Comparison of ENCODE assay signal across 26 cellular contexts in the genomic region with DNA sequence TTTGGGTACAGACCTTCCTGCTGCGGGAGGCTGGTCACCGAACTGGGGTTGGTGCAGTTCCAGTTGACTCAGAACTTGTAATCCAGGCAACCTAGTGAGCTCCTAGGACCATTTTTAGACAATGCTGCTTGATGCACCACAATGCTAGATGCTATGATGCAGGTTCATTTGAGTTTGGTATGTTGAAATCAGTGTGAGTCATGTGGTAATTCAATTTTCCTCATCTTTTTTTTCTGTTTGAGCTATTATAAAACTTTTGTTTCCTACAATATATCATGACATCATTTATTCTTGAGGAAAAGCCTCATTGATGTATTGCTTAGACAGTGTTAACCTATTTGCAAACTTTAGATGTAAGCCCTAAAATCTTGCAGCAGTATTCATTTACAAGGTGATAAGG. TPM values are rescaled to one million over a fixed set of nuclear protein-coding genes. Genes with fewer than 3 reads are reported as not detected.
A peak's percentile ranks its signal among the peaks of the same experiment; 100 is the strongest.
DNase-seq lines count a peak whose midpoint lies in the region; ATAC-seq, FAIRE-seq and TF ChIP-seq lines count a peak whose summit lies in the region.
"Had no signal": no experiment of that assay in that cellular context is flagged by ENCODE, and none has a peak within 500 bp of the region (broad histone marks: within the 10 kb centered on the region; RNA-seq: fewer than 3 reads in every experiment).

No MANE protein-coding gene starts in this region.

- CTCF ChIA-PET in HepG2 (lab: Yijun Ruan, JAX; ENCODE audit: low intra/inter-chr PET ratio, low total read pairs) = no interaction called here
- CTCF ChIA-PET in activated naive CD4-positive, alpha-beta T cell treated with anti-CD3 and anti-CD28 coated beads for 36 hours (lab: Charles Lee) = no interaction called here

- H3K4me3 ChIP-seq in HepG2 (replicated peaks in 1 of 3; ENCODE audit: insufficient read depth in 1 of 3, low read depth in 2 of 3, low read length in 3 of 3) = no peak overlapping the region
- H3K4me3 ChIP-seq in right lobe of liver = no peak overlapping the region
- no peak overlapping the region for H3K4me3 ChIP-seq in epithelial cell of esophagus (ENCODE audit: low read length)
- H3K4me3 ChIP-seq: ascending aorta, Peyer's patch, SJSA1, tibial nerve had no signal

- no peak for TF ChIP-seq CTCF in HepG2 (CRISPR knock-in tag; IDR thresholded peaks at IDR 0.05)
- TF ChIP-seq CTCF in right lobe of liver (IDR thresholded peaks at IDR 0.05) = no peak
- TF ChIP-seq CTCF in epithelial cell of esophagus (IDR thresholded peaks at IDR 0.05; ENCODE audit: insufficient read depth, low read depth, low read length, missing control alignments) = no peak

- intact Hi-C loops in HepG2 (cut with micrococcal nuclease; ENCODE audit: unreplicated experiment) (no loop called here), right lobe of liver (cut with DNase I) (no loop called here)
- intact Hi-C loops in activated naive CD4-positive, alpha-beta T cell treated with anti-CD3 and anti-CD28 coated beads for 36 hours (cut with micrococcal nuclease) = no loop called here

- H3K4me1 Mint-ChIP-seq in activated naive CD4-positive, alpha-beta T cell treated with anti-CD3 and anti-CD28 coated beads for 36 hours (ENCODE audit: low read depth) = peaks cover 21% of the 10 kb centered on the region
- H3K4me1 Mint-ChIP-seq: activated naive CD4-positive, alpha-beta T cell treated with anti-CD3 and anti-CD28 coated beads, Interleukin-2, amount 50 U/mL, for 24 hours; naive thymus-derived CD8-positive, alpha-beta T cell had no signal

- H3K9me3 ChIP-seq in HepG2 (ENCODE audit: low read length) = no peaks in the 10 kb centered on the region
- no peaks in the 10 kb centered on the region for H3K9me3 ChIP-seq in right lobe of liver
- H3K9me3 ChIP-seq: ascending aorta, Peyer's patch, SJSA1, tibial nerve had no signal

- ATAC-seq in HepG2 (no peak), right lobe of liver (no peak)
- ATAC-seq: naive thymus-derived CD8-positive, alpha-beta T cell; right cardiac atrium had no signal

- DNase-seq in HepG2 (ENCODE audit: low spot score) (no peak), right lobe of liver (no peak), LHCN-M2 (ENCODE audit: low read depth) (peak; percentile 62), epithelial cell of esophagus (ENCODE audit: low read depth) (peak; percentile 63), renal cortical epithelial cell (ENCODE audit: low read depth) (peak; percentile 65), amniotic stem cell (lab: John Stamatoyannopoulos, UW) (no peak), HuH-7 (ENCODE audit: low spot score) (no peak)
- no peak for DNase-seq in activated naive CD4-positive, alpha-beta T cell treated with anti-CD3 and anti-CD28 coated beads for 36 hours
- DNase-seq: ACHN; C1 segment of cervical spinal cord; foreskin melanocyte; hypothalamus; islet precursor cell; midbrain; naive thymus-derived CD8-positive, alpha-beta T cell; NCI-H510A treated with DMSO at 0.1 percent for 48 hours; occipital lobe; Peyer's patch; right cardiac atrium had no signal

- H3K4me2 ChIP-seq in HepG2 (ENCODE audit: low read depth, low read length) = no peak overlapping the region

- H3K9me3 Mint-ChIP-seq in activated naive CD4-positive, alpha-beta T cell treated with anti-CD3 and anti-CD28 coated beads for 36 hours = no peaks in the 10 kb centered on the region
- H3K9me3 Mint-ChIP-seq: activated naive CD4-positive, alpha-beta T cell treated with anti-CD3 and anti-CD28 coated beads, Interleukin-2, amount 50 U/mL, for 24 hours; central memory CD8-positive, alpha-beta T cell; naive thymus-derived CD8-positive, alpha-beta T cell; stimulated activated naive CD8-positive, alpha-beta T cell treated with anti-CD3 and anti-CD28 coated beads, Interleukin-15, Interleukin-2, amounts not matched to agents 100 ng/mL and 50 ng/mL, for 24 hours had no signal

- H3K27me3 ChIP-seq in HepG2 (ENCODE audit: control insufficient read depth in 1 of 2, insufficient read depth in 2 of 2, low read length in 2 of 2) = peaks cover 0 to 7% of the 10 kb centered on the region in 2 experiments; a peak in 1 of 5 replicates
- H3K27me3 ChIP-seq in right lobe of liver = no peaks in the 10 kb centered on the region
- H3K27me3 ChIP-seq: ascending aorta, Peyer's patch, SJSA1, tibial nerve had no signal

- no peak overlapping the region for H3K9ac ChIP-seq in HepG2 (ENCODE audit: insufficient read depth, low read depth, low read length)

- H3K27me3 Mint-ChIP-seq in activated naive CD4-positive, alpha-beta T cell treated with anti-CD3 and anti-CD28 coated beads for 36 hours (ENCODE audit: low read depth) = peaks cover 17% of the 10 kb centered on the region
- H3K27me3 Mint-ChIP-seq: central memory CD8-positive, alpha-beta T cell had no signal

- no peak for TF ChIP-seq POLR2A in HepG2 (IDR thresholded peaks at IDR 0.05; ENCODE audit: insufficient read depth in 1 of 2, low read depth in 2 of 2, low read length in 2 of 2)
- TF ChIP-seq POLR2A in right lobe of liver (IDR thresholded peaks at IDR 0.05) = no peak

- no peak overlapping the region for H3K27ac Mint-ChIP-seq in activated naive CD4-positive, alpha-beta T cell treated with anti-CD3 and anti-CD28 coated beads for 36 hours
- H3K27ac Mint-ChIP-seq: activated naive CD4-positive, alpha-beta T cell treated with anti-CD3 and anti-CD28 coated beads, Interleukin-2, amount 50 U/mL, for 24 hours; stimulated activated naive CD8-positive, alpha-beta T cell treated with anti-CD3 and anti-CD28 coated beads, Interleukin-15, Interleukin-2, amounts not matched to agents 100 ng/mL and 50 ng/mL, for 24 hours had no signal

- H3K36me3 ChIP-seq in HepG2 (replicated peaks in 1 of 2; ENCODE audit: control insufficient read depth in 1 of 2, insufficient read depth in 2 of 2, low read length in 2 of 2) (no peaks in the 10 kb centered on the region), right lobe of liver (no peaks in the 10 kb centered on the region)
- H3K36me3 ChIP-seq: ascending aorta, Peyer's patch, SJSA1, tibial nerve had no signal

- H3K4me1 ChIP-seq in HepG2 (ENCODE audit: insufficient read depth, low read length) = no peaks in the 10 kb centered on the region
- H3K4me1 ChIP-seq in right lobe of liver = no peaks in the 10 kb centered on the region
- H3K4me1 ChIP-seq: ascending aorta, Peyer's patch, SJSA1, tibial nerve had no signal

- H4K20me1 ChIP-seq in HepG2 (ENCODE audit: insufficient read depth, low read length) = no peaks in the 10 kb centered on the region

- WGBS in HepG2 (ENCODE audit: low lambda C conversion rate) = 20% methylated on average over 1 of the region's 2 CpGs
- 81% methylated on average over 2 of the region's 2 CpGs for WGBS in right lobe of liver (ENCODE audit: insufficient coverage, low coverage, low lambda C conversion rate, missing lambda C conversion rate)

- no peak for FAIRE-seq in HepG2 (lab: Jason Lieb, UNC)
- FAIRE-seq: GM12892 had no signal

- TF ChIP-seq EP300 in HepG2 (IDR thresholded peaks at IDR 0.05; ENCODE audit: low read depth in 2 of 2, low read length in 2 of 2) = no peak
- no peak for TF ChIP-seq EP300 in HepG2 (CRISPR knock-in tag; IDR thresholded peaks at IDR 0.05; ENCODE audit: borderline replicate concordance)

- POLR2A ChIA-PET in HepG2 (lab: Yijun Ruan, JAX) = no interaction called here

- no peaks in the 10 kb centered on the region for H3K79me2 ChIP-seq in HepG2 (ENCODE audit: insufficient read depth, low read length)

- in situ Hi-C loops in HepG2 (cut with HindIII; ENCODE audit: extremely low pct_ligation_motif_present, low pct_unique_long_range_greater_than_20kb) = no loop called here

- BruUV-seq in HepG2 (replicated peaks; lab: Mats Ljungman, UMichigan) = no TSS peak

- no peak for TF ChIP-seq RAD21 in HepG2 (CRISPR knock-in tag; IDR thresholded peaks at IDR 0.05)

- no peak overlapping the region for H3K4me3 Mint-ChIP-seq in activated naive CD4-positive, alpha-beta T cell treated with anti-CD3 and anti-CD28 coated beads for 36 hours
- H3K4me3 Mint-ChIP-seq: activated naive CD4-positive, alpha-beta T cell treated with anti-CD3 and anti-CD28 coated beads, Interleukin-2, amount 50 U/mL, for 24 hours; central memory CD8-positive, alpha-beta T cell; naive thymus-derived CD8-positive, alpha-beta T cell; stimulated activated naive CD8-positive, alpha-beta T cell treated with anti-CD3 and anti-CD28 coated beads, Interleukin-15, Interleukin-2, amounts not matched to agents 100 ng/mL and 50 ng/mL, for 24 hours had no signal

- no peak overlapping the region for H3K27ac ChIP-seq in HepG2 (ENCODE audit: extremely low read length, insufficient read depth, low read length)
- H3K27ac ChIP-seq in right lobe of liver = no peak overlapping the region
- H3K27ac ChIP-seq: ascending aorta, Peyer's patch, SJSA1, tibial nerve had no signal

- no peak overlapping the region for H2AFZ ChIP-seq in HepG2 (ENCODE audit: low read length)

- no peaks in the 10 kb centered on the region for H3K36me3 Mint-ChIP-seq in activated naive CD4-positive, alpha-beta T cell treated with anti-CD3 and anti-CD28 coated beads for 36 hours (ENCODE audit: low read depth)
- H3K36me3 Mint-ChIP-seq: activated naive CD4-positive, alpha-beta T cell treated with anti-CD3 and anti-CD28 coated beads, Interleukin-2, amount 50 U/mL, for 24 hours; naive thymus-derived CD8-positive, alpha-beta T cell had no signal

RNA-seq across cellular contexts. Expression of a gene that starts 40.9 kb away (rescaled TPM):
- total RNA-seq in HepG2 (2016; rRNA removed; fragmentation: Illumina TruSeq; extraction: Trizol) = 71.7 and 119 TPM in 2 replicates
- 5.7 and 5.9 TPM in 2 replicates for total RNA-seq in HepG2 (2016; cell fraction: cytosol; rRNA removed; fragmentation: Illumina TruSeq; extraction: Trizol; ENCODE audit: low read depth)
- 72.1 and 120 TPM in 2 replicates for total RNA-seq in HepG2 (2016; cell fraction: insoluble cytoplasmic fraction; rRNA removed; fragmentation: Illumina TruSeq; extraction: Trizol)
- 39.9 and 40.8 TPM in 2 replicates for total RNA-seq in HepG2 (2016; cell fraction: membrane; rRNA removed; fragmentation: Illumina TruSeq; extraction: Trizol)
- 33.8 and 35.3 TPM in 2 replicates for total RNA-seq in HepG2 (2016; cell fraction: nucleus; rRNA removed; fragmentation: Illumina TruSeq; extraction: Trizol)
- 25.6 and 31.1 TPM in 2 replicates for polyA plus RNA-seq in HepG2 (2011; rRNA removed)
- polyA plus RNA-seq in HepG2 (2011; cell fraction: cytosol; rRNA removed) = 15.2 and 21.5 TPM in 2 replicates
- polyA plus RNA-seq in HepG2 (2011; cell fraction: nucleus; rRNA removed) = 8.0 and 9.7 TPM in 2 replicates
- 39.5 and 49.7 TPM in 2 replicates for polyA plus RNA-seq in HepG2 (2012)
- 3.8 and 3.9 TPM in 2 replicates for polyA plus RNA-seq in HepG2 (2016; cell fraction: cytosol; fragmentation: Illumina TruSeq; extraction: Trizol; ENCODE audit: low read depth)
- 122 and 125 TPM in 2 replicates for polyA plus RNA-seq in HepG2 (2016; cell fraction: insoluble cytoplasmic fraction; fragmentation: Illumina TruSeq; extraction: Trizol; ENCODE audit: low read depth)
- 23.7 and 24.3 TPM in 2 replicates for polyA plus RNA-seq in HepG2 (2016; cell fraction: membrane; fragmentation: Illumina TruSeq; extraction: Trizol; ENCODE audit: low read depth)
- 32.0 and 35.0 TPM in 2 replicates for polyA plus RNA-seq in HepG2 (2016; cell fraction: nucleus; fragmentation: Illumina TruSeq; extraction: Trizol; ENCODE audit: insufficient read depth, low read depth)
- 59.8 and 73.4 TPM in 2 replicates for polyA minus RNA-seq in HepG2 (2011; rRNA and poly(A)+ RNA removed; ENCODE audit: low replicate concordance)
- polyA minus RNA-seq in HepG2 (2011; cell fraction: cytosol; rRNA and poly(A)+ RNA removed) = 55.1 and 57.2 TPM in 2 replicates
- 25.1 and 29.2 TPM in 2 replicates for polyA minus RNA-seq in HepG2 (2011; cell fraction: nucleus; rRNA and poly(A)+ RNA removed)
- 10 to 100 TPM; 31.6 to 42.3 (median 39.5) TPM for total RNA-seq in right lobe of liver
- total RNA-seq in LHCN-M2 (2014; rRNA removed) = 183 and 198 TPM in 2 replicates
- 125 TPM for polyA plus RNA-seq in LHCN-M2 (2012)
- 127 and 152 TPM in 2 replicates for total RNA-seq in renal cortical epithelial cell
- total RNA-seq in activated naive CD4-positive, alpha-beta T cell treated with anti-CD3 and anti-CD28 coated beads for 36 hours = 100 to 1,000 TPM; 106 to 108 TPM

Comparison
In these comparisons a context has a peak if more than half of its experiments do, and no peak if none do; other contexts are left out.
1. DNase-seq: peak in LHCN-M2 (single experiment), epithelial cell of esophagus (single experiment) and renal cortical epithelial cell (single experiment); none in HepG2 (single experiment), right lobe of liver (0 of 3), amniotic stem cell (single experiment), HuH-7 (single experiment) and activated naive CD4-positive, alpha-beta T cell treated with anti-CD3 and anti-CD28 coated beads for 36 hours (single experiment).